In genomic region chr13:48491423-48492122, GRCh38 we compare ENCODE assay signal across 9 cellular contexts. TPM values are rescaled to one million over a fixed set of nuclear protein-coding genes. Genes with fewer than 3 reads are reported as not detected.
DNase-seq lines count a peak whose midpoint lies in the region; ATAC-seq lines count a peak whose summit lies in the region.
"Had no signal": no experiment of that assay in that cellular context is flagged by ENCODE, and none has a peak within 500 bp of the region (broad histone marks: within the 10 kb centered on the region; RNA-seq: fewer than 3 reads in every experiment).

No MANE protein-coding gene starts in this region.

- peaks cover 72% of the 10 kb centered on the region for H3K4me1 ChIP-seq in mononuclear cell (ENCODE audit: insufficient read depth, low read length)

- peak overlapping the region; percentile 44 for H3K4me3 ChIP-seq in mononuclear cell (ENCODE audit: low read length)

- ATAC-seq in GM19438 (IDR thresholded peaks at IDR 0.05; ENCODE audit: low read depth, unreplicated experiment), result peak; percentile 5
- ATAC-seq in HG03520 (IDR thresholded peaks at IDR 0.05; ENCODE audit: unreplicated experiment), result no peak

- peak; percentile 28 for DNase-seq in AG20443 (ENCODE audit: low spot score)
- DNase-seq in stimulated activated CD8-positive, alpha-beta memory T cell treated with anti-CD3 and anti-CD28 coated beads, Interleukin-4, amount 100 ng/mL, for 48 hours, result no peak
- DNase-seq in COLO668 (lab: John Stamatoyannopoulos, UW; ENCODE audit: unreplicated experiment), result no peak
- DNase-seq in NCI-H1417 (lab: John Stamatoyannopoulos, UW), result no peak
- DNase-seq: DMS79 had no signal

- H3K9me3 ChIP-seq in mononuclear cell (ENCODE audit: low read depth, low read length), result no peaks in the 10 kb centered on the region

- H3K27ac ChIP-seq in angular gyrus (ENCODE audit: low read depth, low read length), result peak overlapping the region; percentile 32

- no peaks in the 10 kb centered on the region for H3K27me3 ChIP-seq in mononuclear cell (ENCODE audit: insufficient read depth, low read length)

RNA-seq across cellular contexts. Expression of gene RCBTB2, which starts 41.3 kb away (rescaled TPM):
- total RNA-seq in mononuclear cell, result 10.4 TPM
